In genomic region chr15:41031232-41032078, GRCh38 we compare ENCODE assay signal across 21 cellular contexts.
DNase-seq lines count a peak whose midpoint lies in the region; ATAC-seq and TF ChIP-seq lines count a peak whose summit lies in the region.
"Had no signal": no experiment of that assay in that cellular context is flagged by ENCODE, and none has a peak within 500 bp of the region (broad histone marks: within the 10 kb centered on the region; RNA-seq: fewer than 3 reads in every experiment).

No MANE protein-coding gene starts in this region.

- H3K27me3 ChIP-seq in CD4-positive, alpha-beta T cell (ENCODE audit: control insufficient read depth, insufficient read depth, low read length) = no peaks in the 10 kb centered on the region
- H3K27me3 ChIP-seq: body of pancreas, SJSA1, upper lobe of right lung had no signal

- TF ChIP-seq CTCF in CD4-positive, alpha-beta T cell (IDR thresholded peaks at IDR 0.05) = no peak
- TF ChIP-seq CTCF in activated CD8-positive, alpha-beta T cell treated with anti-CD3 and anti-CD28 coated beads for 36 hours (IDR thresholded peaks at IDR 0.05) = no peak
- no peak for TF ChIP-seq CTCF in mesothelial cell of epicardium (IDR thresholded peaks at IDR 0.05; ENCODE audit: unreplicated experiment)

- POLR2A ChIA-PET in CD4-positive, alpha-beta T cell (lab: Charles Lee) = interaction anchor here (0.6 kb wide), 1 partner anchor 125 kb away, joined by 3 read pairs; no protein-coding TSS in a partner anchor
- POLR2A ChIA-PET in activated CD8-positive, alpha-beta T cell treated with anti-CD3 and anti-CD28 coated beads for 36 hours (lab: Charles Lee) = no interaction called here

- H3K27ac ChIP-seq in CD4-positive, alpha-beta T cell (ENCODE audit: low read depth, low read length) = no peak overlapping the region
- H3K27ac ChIP-seq: body of pancreas, coronary artery, SJSA1, upper lobe of right lung had no signal

- H3K9me3 Mint-ChIP-seq in CD4-positive, alpha-beta T cell = no peaks in the 10 kb centered on the region
- no peaks in the 10 kb centered on the region for H3K9me3 Mint-ChIP-seq in activated CD8-positive, alpha-beta T cell treated with anti-CD3 and anti-CD28 coated beads for 36 hours
- no peaks in the 10 kb centered on the region for H3K9me3 Mint-ChIP-seq in mesothelial cell of epicardium
- H3K9me3 Mint-ChIP-seq: activated naive CD4-positive, alpha-beta T cell treated with anti-CD3 and anti-CD28 coated beads, Interleukin-2, amount 50 U/mL, for 24 hours; naive B cell had no signal

- peaks cover 51% of the 10 kb centered on the region for H3K36me3 Mint-ChIP-seq in CD4-positive, alpha-beta T cell (ENCODE audit: low read depth)
- H3K36me3 Mint-ChIP-seq in activated CD8-positive, alpha-beta T cell treated with anti-CD3 and anti-CD28 coated beads for 36 hours (ENCODE audit: low read depth) = peaks cover 20% of the 10 kb centered on the region
- peaks cover 20% of the 10 kb centered on the region for H3K36me3 Mint-ChIP-seq in mesothelial cell of epicardium

- DNase-seq in NCI-H748 (lab: John Stamatoyannopoulos, UW; ENCODE audit: unreplicated experiment) (peak; percentile 3), NCI-H748 treated with DMSO at 0.1 percent for 48 hours (lab: John Stamatoyannopoulos, UW) (no peak), mesothelial cell of epicardium (ENCODE audit: low spot score in 2 of 2, unreplicated experiment in 2 of 2) (no peak), NCI-H128 (lab: John Stamatoyannopoulos, UW; ENCODE audit: unreplicated experiment) (no peak), DMS114 treated with DMSO at 0.1 percent for 48 hours (lab: John Stamatoyannopoulos, UW; ENCODE audit: unreplicated experiment) (no peak), MV-4-11 (lab: John Stamatoyannopoulos, UW) (no peak)
- no peak for DNase-seq in CD4-positive, alpha-beta T cell
- DNase-seq in activated CD8-positive, alpha-beta T cell treated with anti-CD3 and anti-CD28 coated beads for 36 hours = no peak
- DNase-seq: 8988T; body of pancreas; hippocampal formation; kidney; naive B cell; NCI-H1436 treated with DMSO at 0.1 percent for 48 hours; stimulated activated CD4-positive, alpha-beta T cell treated with anti-CD3 and anti-CD28 coated beads, Interleukin-4, amount 100 ng/mL, for 24 hours; T1000; upper lobe of right lung had no signal

- intact Hi-C loops in CD4-positive, alpha-beta T cell (cut with DNase I, micrococcal nuclease) = no loop called here
- intact Hi-C loops in activated CD8-positive, alpha-beta T cell treated with anti-CD3 and anti-CD28 coated beads for 36 hours (cut with micrococcal nuclease) = no loop called here

- H3K27ac Mint-ChIP-seq in CD4-positive, alpha-beta T cell = peak overlapping the region; percentile 46
- H3K27ac Mint-ChIP-seq in activated CD8-positive, alpha-beta T cell treated with anti-CD3 and anti-CD28 coated beads for 36 hours = peak overlapping the region; percentile 5
- peak overlapping the region; percentile 63 for H3K27ac Mint-ChIP-seq in mesothelial cell of epicardium
- H3K27ac Mint-ChIP-seq: activated naive CD4-positive, alpha-beta T cell treated with anti-CD3 and anti-CD28 coated beads, Interleukin-2, amount 50 U/mL, for 24 hours had no signal

- peaks cover 9% of the 10 kb centered on the region for H3K4me1 Mint-ChIP-seq in CD4-positive, alpha-beta T cell (ENCODE audit: low read depth)
- peaks cover 5% of the 10 kb centered on the region for H3K4me1 Mint-ChIP-seq in activated CD8-positive, alpha-beta T cell treated with anti-CD3 and anti-CD28 coated beads for 36 hours (ENCODE audit: low read depth)
- H3K4me1 Mint-ChIP-seq in mesothelial cell of epicardium = peaks cover 14% of the 10 kb centered on the region

- no peak overlapping the region for H3K4me3 Mint-ChIP-seq in CD4-positive, alpha-beta T cell
- no peak overlapping the region for H3K4me3 Mint-ChIP-seq in activated CD8-positive, alpha-beta T cell treated with anti-CD3 and anti-CD28 coated beads for 36 hours
- H3K4me3 Mint-ChIP-seq in mesothelial cell of epicardium = no peak overlapping the region
- H3K4me3 Mint-ChIP-seq: activated naive CD4-positive, alpha-beta T cell treated with anti-CD3 and anti-CD28 coated beads, Interleukin-2, amount 50 U/mL, for 24 hours; naive B cell had no signal

- no peaks in the 10 kb centered on the region for H3K9me3 ChIP-seq in CD4-positive, alpha-beta T cell (ENCODE audit: control insufficient read depth, low read length)
- H3K9me3 ChIP-seq: body of pancreas, SJSA1, upper lobe of right lung had no signal

- H3K27me3 Mint-ChIP-seq in CD4-positive, alpha-beta T cell = no peaks in the 10 kb centered on the region
- no peaks in the 10 kb centered on the region for H3K27me3 Mint-ChIP-seq in activated CD8-positive, alpha-beta T cell treated with anti-CD3 and anti-CD28 coated beads for 36 hours
- H3K27me3 Mint-ChIP-seq in mesothelial cell of epicardium (ENCODE audit: low read depth) = no peaks in the 10 kb centered on the region
- H3K27me3 Mint-ChIP-seq: activated naive CD4-positive, alpha-beta T cell treated with anti-CD3 and anti-CD28 coated beads, Interleukin-2, amount 50 U/mL, for 24 hours; naive B cell had no signal

- CTCF ChIA-PET in CD4-positive, alpha-beta T cell (lab: Charles Lee) = no interaction called here
- CTCF ChIA-PET in activated CD8-positive, alpha-beta T cell treated with anti-CD3 and anti-CD28 coated beads for 36 hours (lab: Charles Lee) = interaction anchor here (0.8 to 0.9 kb wide), 2 partner anchors 79 to 127 kb away, joined by 3 read pairs; no protein-coding TSS in a partner anchor

- no peak for ATAC-seq in CD4-positive, alpha-beta T cell (ENCODE audit: poor library complexity)
- ATAC-seq in activated CD8-positive, alpha-beta T cell treated with anti-CD3 and anti-CD28 coated beads for 36 hours = no peak
- ATAC-seq: activated CD4-positive, CD25-positive, alpha-beta regulatory T cell treated with anti-CD3 and anti-CD28 coated beads, Interleukin-2, amount 50 U/mL, for 24 hours; body of pancreas; upper lobe of right lung had no signal

Comparison
In these comparisons a context has a peak if more than half of its experiments do, and no peak if none do; other contexts are left out.
1. H3K27ac Mint-ChIP-seq: peak in every context shown above with its lines; median percentile 63 in mesothelial cell of epicardium; 46 in CD4-positive, alpha-beta T cell; 5 in activated CD8-positive, alpha-beta T cell treated with anti-CD3 and anti-CD28 coated beads for 36 hours.